In genomic region chr13:80463673-80464352, GRCh38 we compare ENCODE assay signal across 25 cellular contexts.
DNase-seq lines count a peak whose midpoint lies in the region; ATAC-seq and TF ChIP-seq lines count a peak whose summit lies in the region.
"Had no signal": no experiment of that assay in that cellular context is flagged by ENCODE, and none has a peak within 500 bp of the region (broad histone marks: within the 10 kb centered on the region; RNA-seq: fewer than 3 reads in every experiment).

No MANE protein-coding gene starts in this region.

- TF ChIP-seq CTCF in fibroblast of mammary gland (conservative IDR thresholded peaks at IDR 0.05; ENCODE audit: control insufficient read depth, insufficient read depth, low read depth, low read length), result no peak

- ATAC-seq in GM21528 (IDR thresholded peaks at IDR 0.05; ENCODE audit: low FRiP score, unreplicated experiment), result no peak
- no peak for ATAC-seq in HG02571 (IDR thresholded peaks at IDR 0.05; ENCODE audit: unreplicated experiment)
- ATAC-seq: activated CD4-positive, alpha-beta T cell treated with anti-CD3 and anti-CD28 coated beads for 36 hours; activated T-cell treated with anti-CD3 and anti-CD28 coated beads, Interleukin-2, amount 50 U/mL, for 4 hours; Panc1 had no signal

- peak; percentile 49 for DNase-seq in LHCN-M2 (ENCODE audit: low read depth)
- DNase-seq in astrocyte of the hippocampus (ENCODE audit: low read depth, low spot score), result peak; percentile 37
- DNase-seq in fibroblast of mammary gland (ENCODE audit: low read depth), result peak; percentile 63
- peak; percentile 58 to 81 for DNase-seq in lung microvascular endothelial cell (ENCODE audit: low read depth in 2 of 2)
- DNase-seq in cerebellar nuclear complex (lab: John Stamatoyannopoulos, UW), result no peak
- no peak for DNase-seq in NCI-H2227 treated with DMSO at 0.1 percent for 48 hours (lab: John Stamatoyannopoulos, UW)
- DNase-seq: activated CD4-positive, alpha-beta T cell treated with anti-CD3 and anti-CD28 coated beads for 36 hours; activated naive CD4-positive, alpha-beta T cell; activated T-cell treated with anti-CD3 and anti-CD28 coated beads, Interleukin-2, amount 50 U/mL, for 4 hours; amniotic stem cell; CD4-positive, CD25-positive, alpha-beta regulatory T cell; DMS153; effector memory CD4-positive, alpha-beta T cell; GDM1; glutamatergic neuron; MM.1S; NCI-H146; stimulated activated CD4-positive, alpha-beta T cell treated with anti-CD3 and anti-CD28 coated beads, Interleukin-4, amount 100 ng/mL, for 24 hours; stimulated activated naive CD4-positive, alpha-beta T cell treated with Interleukin-2 at 50 U/mL for 16 hours had no signal

- no peak overlapping the region for H3K4me3 ChIP-seq in fibroblast of mammary gland (ENCODE audit: control insufficient read depth, low read depth, low read length)
- H3K4me3 ChIP-seq: HAP-1, neural progenitor cell, thoracic aorta had no signal

Comparison
In these comparisons a context has a peak if more than half of its experiments do, and no peak if none do; other contexts are left out.
1. DNase-seq: peak in LHCN-M2 (single experiment), astrocyte of the hippocampus (single experiment), fibroblast of mammary gland (single experiment) and lung microvascular endothelial cell (2 of 2); none in cerebellar nuclear complex (0 of 2) and NCI-H2227 treated with DMSO at 0.1 percent for 48 hours (single experiment).